8 cellular contexts compared by ENCODE assay signal in genomic region chr15:51970981-51971352, GRCh38. TPM values are rescaled to one million over a fixed set of nuclear protein-coding genes. Genes with fewer than 3 reads are reported as not detected.
DNase-seq lines count a peak whose midpoint lies in the region; ATAC-seq and TF ChIP-seq lines count a peak whose summit lies in the region.

No MANE protein-coding gene starts in this region.

- peak overlapping the region; percentile 91 for H2AFZ ChIP-seq in KMS-11 (ENCODE audit: low read depth)

- H3K27ac Mint-ChIP-seq in natural killer cell treated with Interleukin-12 subunit alpha and Interleukin-12 subunit beta and Interleukin-15 and Interleukin-18, amount 100 ng/mL, for 72 hours: peak overlapping the region; percentile 95 to 97

- H3K9ac ChIP-seq in KMS-11: peak overlapping the region; percentile 77

- peaks cover 22 to 23% of the 10 kb centered on the region in 2 donors for H3K4me1 Mint-ChIP-seq in natural killer cell treated with Interleukin-12 subunit alpha and Interleukin-12 subunit beta and Interleukin-15 and Interleukin-18, amount 100 ng/mL, for 72 hours (ENCODE audit: low read depth in 2 of 2)

- no peak for TF ChIP-seq CTCF in BE2C (IDR thresholded peaks at IDR 0.05; ENCODE audit: low read depth, low read length)
- TF ChIP-seq CTCF in KMS-11 (conservative IDR thresholded peaks at IDR 0.05; ENCODE audit: low read depth, low read length): no peak
- TF ChIP-seq CTCF in dorsolateral prefrontal cortex (IDR thresholded peaks at IDR 0.05 in 54 of 56, conservative IDR thresholded peaks at IDR 0.05 in 2 of 56; ENCODE audit: low read depth in 1 of 56, partially characterized antibody in 56 of 56): no peak

- H3K4me2 ChIP-seq in KMS-11: peak overlapping the region; percentile 59

- peaks cover 7% of the 10 kb centered on the region for H3K9me3 Mint-ChIP-seq in natural killer cell treated with Interleukin-12 subunit alpha and Interleukin-12 subunit beta and Interleukin-15 and Interleukin-18, amount 100 ng/mL, for 72 hours

- H3K4me1 ChIP-seq in BE2C: peaks cover 4% of the 10 kb centered on the region; the same call in 1 of the 2 replicates
- peaks cover 12% of the 10 kb centered on the region for H3K4me1 ChIP-seq in KMS-11 (ENCODE audit: low read depth, poor library complexity, severe bottlenecking)

- H3K27me3 ChIP-seq in BE2C (no peaks in the 10 kb centered on the region), KMS-11 (ENCODE audit: insufficient read depth, low read depth) (no peaks in the 10 kb centered on the region), dorsolateral prefrontal cortex (no peaks in the 10 kb centered on the region)

- H3K4me3 Mint-ChIP-seq in natural killer cell treated with Interleukin-12 subunit alpha and Interleukin-12 subunit beta and Interleukin-15 and Interleukin-18, amount 100 ng/mL, for 72 hours: peak overlapping the region; percentile 97

- peaks cover 2% of the 10 kb centered on the region; the same call in 1 of the 2 replicates for H3K36me3 ChIP-seq in BE2C
- no peaks in the 10 kb centered on the region for H3K36me3 ChIP-seq in KMS-11 (ENCODE audit: insufficient read depth)

- intact Hi-C loops in dorsolateral prefrontal cortex (cut with DNase I): loop anchor here (2.0 to 5.0 kb wide), 4 partner anchors 46 to 171 kb away; partner anchors contain the start of gene MAPK6 (in 2 of the 2)

- peak overlapping the region; percentile 96 for H3K4me3 ChIP-seq in BE2C (ENCODE audit: low read depth, low read length)
- no peak overlapping the region for H3K4me3 ChIP-seq in KMS-11 (IDR thresholded peaks at IDR 0.05; ENCODE audit: insufficient read depth, low read depth, low read length)
- H3K4me3 ChIP-seq in dorsolateral prefrontal cortex: peak overlapping the region; percentile 57 to 99 (median 91)

- DNase-seq in BE2C (no peak), dorsolateral prefrontal cortex (no peak), NCI-H146 (lab: John Stamatoyannopoulos, UW) (no peak), NCI-H187 treated with DMSO at 0.1 percent for 48 hours (lab: John Stamatoyannopoulos, UW) (no peak)
- no peak for DNase-seq in natural killer cell treated with Interleukin-12 subunit alpha and Interleukin-12 subunit beta and Interleukin-15 and Interleukin-18, amount 100 ng/mL, for 72 hours (ENCODE audit: low spot score)

- H3K27me3 Mint-ChIP-seq in natural killer cell treated with Interleukin-12 subunit alpha and Interleukin-12 subunit beta and Interleukin-15 and Interleukin-18, amount 100 ng/mL, for 72 hours: no peaks in the 10 kb centered on the region

- peaks cover 24% of the 10 kb centered on the region for H3K36me3 Mint-ChIP-seq in natural killer cell treated with Interleukin-12 subunit alpha and Interleukin-12 subunit beta and Interleukin-15 and Interleukin-18, amount 100 ng/mL, for 72 hours

- H3K27ac ChIP-seq in KMS-11 (peak overlapping the region; percentile 57), dorsolateral prefrontal cortex (peak overlapping the region in 58 of 59 donors; percentile 74 to 98 (median 94))

- H4K20me1 ChIP-seq in KMS-11 (ENCODE audit: insufficient read depth): no peaks in the 10 kb centered on the region

- peaks cover 4% of the 10 kb centered on the region; the same call in 1 of the 2 replicates for H3K9me3 ChIP-seq in BE2C

- peak; percentile 4 for ATAC-seq in GM19463 (IDR thresholded peaks at IDR 0.05; ENCODE audit: unreplicated experiment)
- ATAC-seq in natural killer cell treated with Interleukin-12 subunit alpha and Interleukin-12 subunit beta and Interleukin-15 and Interleukin-18, amount 100 ng/mL, for 72 hours: peak in 1 of 2 donors; percentile 1
- ATAC-seq in HG03108 (IDR thresholded peaks at IDR 0.05; ENCODE audit: unreplicated experiment): no peak

- peaks cover 56% of the 10 kb centered on the region for H3K79me2 ChIP-seq in KMS-11 (ENCODE audit: insufficient read depth, low read depth)

RNA-seq across cellular contexts. Expression of gene LEO1, which starts 0.6 kb away (rescaled TPM):
- polyA plus RNA-seq in BE2C (2012; ENCODE audit: insufficient read depth, insufficient read length, low read depth): 42.1 TPM
- 10 to 100 TPM; 14.3 to 35.5 (median 23.9) TPM for total RNA-seq in dorsolateral prefrontal cortex
- 10 to 100 TPM; 29.6 to 31.6 TPM for total RNA-seq in natural killer cell treated with Interleukin-12 subunit alpha and Interleukin-12 subunit beta and Interleukin-15 and Interleukin-18, amount 100 ng/mL, for 72 hours

RNA-seq across cellular contexts. Expression of gene MAPK6, which starts 48.1 kb away (rescaled TPM):
- 25.0 TPM for polyA plus RNA-seq in BE2C (2012; ENCODE audit: insufficient read depth, insufficient read length, low read depth)
- total RNA-seq in dorsolateral prefrontal cortex: 10 to 100 TPM; 35.9 to 84.3 (median 57.8) TPM
- 10 to 100 TPM; 65.8 to 89.1 TPM for total RNA-seq in natural killer cell treated with Interleukin-12 subunit alpha and Interleukin-12 subunit beta and Interleukin-15 and Interleukin-18, amount 100 ng/mL, for 72 hours
